In the genomic region with DNA sequence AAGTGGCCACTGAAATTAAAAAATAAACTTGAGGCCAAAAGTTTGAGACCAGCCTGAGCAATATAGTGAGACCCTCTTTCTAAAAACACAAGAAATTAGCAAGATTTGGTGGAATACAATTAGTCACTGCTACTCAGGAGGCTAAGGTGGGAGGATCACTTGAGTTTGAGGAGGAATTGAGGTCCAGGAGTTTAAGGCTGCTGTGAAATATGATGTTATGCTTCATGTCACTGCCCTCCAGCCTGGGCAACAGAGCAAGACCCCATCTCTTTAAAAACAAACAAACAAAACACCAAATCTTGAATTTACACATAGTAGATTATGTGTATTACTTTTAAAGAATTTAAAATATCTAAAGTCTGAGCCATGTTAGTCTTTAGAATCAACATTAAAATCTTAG, we compare ENCODE assay signal across 32 cellular contexts.
"Had no signal": no experiment of that assay in that cellular context is flagged by ENCODE, and none has a peak within 500 bp of the region (broad histone marks: within the 10 kb centered on the region; RNA-seq: fewer than 3 reads in every experiment).

No MANE protein-coding gene starts in this region.

- H3K27me3 ChIP-seq: adrenal gland, body of pancreas, breast epithelium, MG63, Peyer's patch had no signal

- H3K27ac Mint-ChIP-seq: activated B cell treated with CpG ODN at 0.5 μM for 24 hours; activated CD4-positive, alpha-beta memory T cell treated with anti-CD3 and anti-CD28 coated beads for 36 hours; activated naive CD4-positive, alpha-beta T cell treated with anti-CD3 and anti-CD28 coated beads for 36 hours; activated naive CD4-positive, alpha-beta T cell treated with anti-CD3 and anti-CD28 coated beads, Interleukin-2, amount 50 U/mL, for 72 hours; activated T-helper 1 cell treated with anti-CD3 and anti-CD28 coated beads, Interleukin-12 subunit alpha, Interleukin-12 subunit beta, Interleukin-2, Interleukin-4 antibody, amounts not matched to agents 30 ng/mL and 10 ng/mL and 1 ng/mL, durations not matched to agents 14 hours and 24 hours and 36 hours had no signal

- H3K4me3 Mint-ChIP-seq: activated B cell treated with CpG ODN at 0.5 μM for 24 hours; activated CD4-positive, alpha-beta memory T cell treated with anti-CD3 and anti-CD28 coated beads for 36 hours; activated naive CD4-positive, alpha-beta T cell treated with anti-CD3 and anti-CD28 coated beads for 36 hours; activated T-cell treated with anti-CD3 and anti-CD28 coated beads, Interleukin-2, amount 50 U/mL, for 4 hours; activated T-helper 1 cell treated with anti-CD3 and anti-CD28 coated beads, Interleukin-12 subunit alpha, Interleukin-12 subunit beta, Interleukin-2, Interleukin-4 antibody, amounts not matched to agents 30 ng/mL and 10 ng/mL and 1 ng/mL, durations not matched to agents 14 hours and 24 hours and 36 hours had no signal

- DNase-seq: activated B cell treated with CpG ODN at 0.5 μM for 24 hours; activated CD4-positive, alpha-beta memory T cell treated with anti-CD3 and anti-CD28 coated beads for 36 hours; activated CD4-positive, alpha-beta T cell treated with anti-CD3 and anti-CD28 coated beads for 4 hours; activated CD4-positive, alpha-beta T cell treated with anti-CD3 and anti-CD28 coated beads, Interleukin-2, amount 50 U/mL, for 1 hour; activated CD4-positive, CD25-positive, alpha-beta regulatory T cell treated with anti-CD3 and anti-CD28 coated beads, Interleukin-2, amount 50 U/mL, for 72 hours; activated CD8-positive, alpha-beta memory T cell treated with anti-CD3 and anti-CD28 coated beads, Interleukin-2, amount 50 U/mL, for 4 hours; activated gamma-delta T cell treated with Interleukin-2 at 50 U/mL for 16 hours; activated naive CD4-positive, alpha-beta T cell treated with anti-CD3 and anti-CD28 coated beads for 36 hours; activated T-cell treated with anti-CD3 and anti-CD28 coated beads for 4 hours; activated T-cell treated with anti-CD3 and anti-CD28 coated beads, Interleukin-2, amount 50 U/mL, for 4 hours; adrenal gland; Karpas-422; MG63; NCI-H1048; NCI-H1105 treated with DMSO at 0.1 percent for 48 hours; NCI-H1436; NCI-H1694; NCI-H1930; NCI-H2081 treated with DMSO at 0.1 percent for 48 hours; NCI-H446 treated with DMSO at 0.1 percent for 48 hours; NCI-H524; NK-92 treated with Interleukin-12 subunit alpha and Interleukin-12 subunit beta, amount 100 ng/mL, for 24 hours; Right ventricle myocardium superior; SW 1271; T-helper 1 cell; T-helper 9 cell had no signal

- H3K9me3 ChIP-seq: adrenal gland, body of pancreas, breast epithelium, MG63, Peyer's patch had no signal

- H3K27ac ChIP-seq: adrenal gland, breast epithelium, RWPE1 had no signal

- ATAC-seq: activated naive CD4-positive, alpha-beta T cell treated with anti-CD3 and anti-CD28 coated beads, Interleukin-2, amount 50 U/mL, for 72 hours; activated T-cell treated with anti-CD3 and anti-CD28 coated beads, Interleukin-2, amount 50 U/mL, for 4 hours; body of pancreas had no signal

- H3K36me3 Mint-ChIP-seq: activated CD4-positive, alpha-beta memory T cell treated with anti-CD3 and anti-CD28 coated beads for 36 hours; activated naive CD4-positive, alpha-beta T cell treated with anti-CD3 and anti-CD28 coated beads, Interleukin-2, amount 50 U/mL, for 72 hours had no signal

- H3K4me3 ChIP-seq: adrenal gland, body of pancreas, breast epithelium, MG63, Peyer's patch had no signal

- H3K4me1 ChIP-seq: breast epithelium, Peyer's patch had no signal

- H3K36me3 ChIP-seq: adrenal gland, breast epithelium, MG63, Peyer's patch had no signal

- H3K9me3 Mint-ChIP-seq: activated B cell treated with CpG ODN at 0.5 μM for 24 hours; activated CD4-positive, alpha-beta memory T cell treated with anti-CD3 and anti-CD28 coated beads for 36 hours; activated naive CD4-positive, alpha-beta T cell treated with anti-CD3 and anti-CD28 coated beads for 36 hours; activated naive CD4-positive, alpha-beta T cell treated with anti-CD3 and anti-CD28 coated beads, Interleukin-2, amount 50 U/mL, for 72 hours; activated T-cell treated with anti-CD3 and anti-CD28 coated beads, Interleukin-2, amount 50 U/mL, for 4 hours; activated T-helper 1 cell treated with anti-CD3 and anti-CD28 coated beads, Interleukin-12 subunit alpha, Interleukin-12 subunit beta, Interleukin-2, Interleukin-4 antibody, amounts not matched to agents 30 ng/mL and 10 ng/mL and 1 ng/mL, durations not matched to agents 14 hours and 24 hours and 36 hours had no signal
